Comparison of ENCODE assay signal across 9 cellular contexts in the genomic region with DNA sequence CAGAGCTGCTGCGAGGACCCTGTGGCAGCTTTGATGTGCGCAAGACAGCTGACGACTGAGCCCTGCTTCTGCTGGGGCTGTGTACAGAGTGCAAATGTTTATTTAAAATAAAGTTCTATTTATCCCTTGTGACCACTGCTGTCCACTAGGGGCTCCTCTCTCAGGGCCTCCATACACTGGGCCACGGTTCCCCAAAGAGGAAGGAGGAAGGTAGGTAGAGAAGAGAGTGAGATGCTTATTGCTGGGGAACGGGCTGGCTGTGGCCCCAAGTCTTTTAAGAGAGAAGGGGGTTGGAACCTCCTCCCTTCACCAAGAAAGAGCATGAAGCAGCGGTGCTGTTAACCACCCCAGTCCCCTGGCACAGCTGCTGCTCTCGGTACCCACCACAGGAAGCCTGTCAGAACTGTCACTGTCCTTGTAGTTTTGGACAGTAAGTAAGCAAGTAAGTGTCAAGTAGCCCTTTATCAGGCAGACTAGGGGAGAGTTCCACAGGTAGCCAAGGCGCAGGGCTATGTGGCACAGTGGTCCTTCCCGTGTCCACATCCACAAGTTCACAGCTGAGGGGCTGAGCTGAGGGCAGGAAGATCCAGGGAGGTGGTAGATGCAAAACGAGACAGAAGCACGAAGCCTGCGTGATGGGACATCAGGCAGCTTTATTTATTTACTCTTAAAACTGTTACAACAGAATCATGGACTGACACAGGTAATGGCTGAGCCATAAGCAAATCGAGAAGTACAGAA. TPM values are rescaled to one million over a fixed set of nuclear protein-coding genes. Genes with fewer than 3 reads are reported as not detected.
A peak's percentile ranks its signal among the peaks of the same experiment; 100 is the strongest.
DNase-seq lines count a peak whose midpoint lies in the region; ATAC-seq and TF ChIP-seq lines count a peak whose summit lies in the region.
"Had no signal": no experiment of that assay in that cellular context is flagged by ENCODE, and none has a peak within 500 bp of the region (broad histone marks: within the 10 kb centered on the region; RNA-seq: fewer than 3 reads in every experiment).

No MANE protein-coding gene starts in this region.

- TF ChIP-seq CTCF in AG09319 (IDR thresholded peaks at IDR 0.05; ENCODE audit: low read depth, low read length) = peak; percentile 57

- no peak for DNase-seq in AG09319 (ENCODE audit: extremely low read depth, low read depth)
- DNase-seq in H7 = peak; percentile 69
- DNase-seq in left colon = no peak
- no peak for DNase-seq in SHP77 treated with DMSO at 0.1 percent for 48 hours (lab: John Stamatoyannopoulos, UW)
- DNase-seq in nucleus accumbens (lab: John Stamatoyannopoulos, UW) = no peak
- DNase-seq in activated T-cell treated with anti-CD3 and anti-CD28 coated beads, Interleukin-2, amount 50 U/mL, for 1 hour = no peak

- H3K36me3 ChIP-seq in H7 (replicated peaks; ENCODE audit: control insufficient read depth, insufficient read depth, low read length) = peaks cover 51% of the 10 kb centered on the region

- intact Hi-C loops in left colon (cut with DNase I, micrococcal nuclease) = no loop called here

- no peak overlapping the region for H3K4me3 Mint-ChIP-seq in activated T-helper 17 cell treated with anti-CD3 and anti-CD28 coated beads, Interleukin-2, amount 50 U/mL, for 72 hours
- H3K4me3 Mint-ChIP-seq: dendritic cell treated with granulocyte-macrophage colony-stimulating factor and Interleukin-4, amounts not matched to agents 40 ng/mL and 50 ng/mL, for 4 days had no signal

- H3K27me3 Mint-ChIP-seq in activated T-helper 17 cell treated with anti-CD3 and anti-CD28 coated beads, Interleukin-2, amount 50 U/mL, for 72 hours = no peaks in the 10 kb centered on the region
- H3K27me3 Mint-ChIP-seq: dendritic cell treated with granulocyte-macrophage colony-stimulating factor and Interleukin-4, amounts not matched to agents 40 ng/mL and 50 ng/mL, for 4 days had no signal

- no peaks in the 10 kb centered on the region for H3K9me3 Mint-ChIP-seq in activated T-helper 17 cell treated with anti-CD3 and anti-CD28 coated beads, Interleukin-2, amount 50 U/mL, for 72 hours
- H3K9me3 Mint-ChIP-seq: dendritic cell treated with granulocyte-macrophage colony-stimulating factor and Interleukin-4, amounts not matched to agents 40 ng/mL and 50 ng/mL, for 4 days had no signal

- H3K27me3 ChIP-seq in H7 (ENCODE audit: control insufficient read depth, insufficient read depth, low read length) = no peaks in the 10 kb centered on the region

- H3K36me3 Mint-ChIP-seq in activated T-helper 17 cell treated with anti-CD3 and anti-CD28 coated beads, Interleukin-2, amount 50 U/mL, for 72 hours (ENCODE audit: low read depth) = peaks cover 71% of the 10 kb centered on the region

- H3K4me1 Mint-ChIP-seq in activated T-helper 17 cell treated with anti-CD3 and anti-CD28 coated beads, Interleukin-2, amount 50 U/mL, for 72 hours = no peaks in the 10 kb centered on the region

- H3K4me3 ChIP-seq in H7 (ENCODE audit: insufficient read depth, low read depth, low read length) = no peak overlapping the region

- ATAC-seq in activated T-helper 17 cell treated with anti-CD3 and anti-CD28 coated beads, Interleukin-2, amount 50 U/mL, for 72 hours (replicated peaks) = peak; percentile 15
- peak; percentile 33 for ATAC-seq in left colon
- no peak for ATAC-seq in HG03095 (IDR thresholded peaks at IDR 0.05; ENCODE audit: unreplicated experiment)

- H3K27ac Mint-ChIP-seq in activated T-helper 17 cell treated with anti-CD3 and anti-CD28 coated beads, Interleukin-2, amount 50 U/mL, for 72 hours = peak overlapping the region; percentile 68
- H3K27ac Mint-ChIP-seq: dendritic cell treated with granulocyte-macrophage colony-stimulating factor and Interleukin-4, amounts not matched to agents 40 ng/mL and 50 ng/mL, for 4 days had no signal

RNA-seq across cellular contexts. Expression of a gene that starts 47.3 kb away (rescaled TPM):
- total RNA-seq in H7 (2014; rRNA removed; shearing (Covaris generic)) = 132 and 134 TPM in 2 replicates
- total RNA-seq in activated T-helper 17 cell treated with anti-CD3 and anti-CD28 coated beads, Interleukin-2, amount 50 U/mL, for 72 hours = 10 to 100 TPM; 48.8 to 93.8 TPM
- total RNA-seq in left colon = 10 to 100 TPM; 38.6 to 45.5 TPM
